In the genomic region with DNA sequence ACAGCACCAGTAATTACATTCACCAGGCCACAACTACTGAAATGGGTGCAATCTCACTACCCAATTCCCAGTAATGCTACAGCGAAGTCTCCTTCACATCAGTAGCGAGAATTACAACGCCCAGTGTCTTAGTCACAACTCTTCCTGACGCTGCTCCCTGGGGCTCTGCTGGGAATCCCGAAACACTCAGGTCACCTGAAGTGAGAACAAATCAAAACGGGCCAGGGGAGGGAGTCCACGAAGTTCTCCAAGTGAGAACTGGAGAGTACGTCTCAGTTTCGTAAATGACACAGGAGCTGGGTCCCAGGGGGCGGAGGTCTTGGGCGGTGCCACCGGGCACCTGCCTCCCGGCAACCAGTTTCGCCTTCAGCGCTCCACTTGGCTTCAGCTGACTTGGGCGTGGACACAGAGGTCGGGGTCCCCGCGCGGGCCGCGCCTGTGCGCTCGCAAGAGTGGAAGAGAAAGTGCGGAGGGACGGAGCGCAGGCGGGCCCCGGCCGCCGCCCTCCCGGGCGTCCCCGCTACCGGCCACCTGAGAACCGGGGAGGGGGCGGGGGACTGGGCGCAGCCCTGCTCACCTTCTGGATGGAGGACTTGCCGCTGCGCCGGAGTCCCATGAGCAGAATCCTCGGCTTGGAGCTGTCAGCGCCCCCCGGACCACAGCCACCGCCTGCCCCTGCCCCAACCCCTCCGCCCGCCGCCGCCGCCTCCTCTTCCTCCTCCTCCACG, we compare ENCODE assay signal across 1 cellular context.
TF ChIP-seq lines count a peak whose summit lies in the region.

No MANE protein-coding gene starts in this region.

TF ChIP-seq in H1, 55 proteins besides CTCF, POLR2A, EP300 and RAD21:
- TF ChIP-seq HDAC2 (IDR thresholded peaks at IDR 0.05; ENCODE audit: borderline replicate concordance in 1 of 2, low read depth in 2 of 2, low read length in 2 of 2) (peak in 1 of 2 experiments; percentile 56; a peak in 1 of 4 replicates), RXRA (IDR thresholded peaks at IDR 0.05; ENCODE audit: insufficient read depth, low read depth, low read length) (no peak), PHF8 (conservative IDR thresholded peaks at IDR 0.05; ENCODE audit: low read depth, low read length) (peak; percentile 35; the same call in 1 of the 2 replicates), SAP30 (IDR thresholded peaks at IDR 0.05; ENCODE audit: insufficient read depth, insufficient replicate concordance, low read length) (peak; percentile 43), KDM4A (IDR thresholded peaks at IDR 0.05; ENCODE audit: low read depth, low read length, severe bottlenecking) (peak; percentile 21)
